Comparison of ENCODE assay signal across 8 cellular contexts in the genomic region with DNA sequence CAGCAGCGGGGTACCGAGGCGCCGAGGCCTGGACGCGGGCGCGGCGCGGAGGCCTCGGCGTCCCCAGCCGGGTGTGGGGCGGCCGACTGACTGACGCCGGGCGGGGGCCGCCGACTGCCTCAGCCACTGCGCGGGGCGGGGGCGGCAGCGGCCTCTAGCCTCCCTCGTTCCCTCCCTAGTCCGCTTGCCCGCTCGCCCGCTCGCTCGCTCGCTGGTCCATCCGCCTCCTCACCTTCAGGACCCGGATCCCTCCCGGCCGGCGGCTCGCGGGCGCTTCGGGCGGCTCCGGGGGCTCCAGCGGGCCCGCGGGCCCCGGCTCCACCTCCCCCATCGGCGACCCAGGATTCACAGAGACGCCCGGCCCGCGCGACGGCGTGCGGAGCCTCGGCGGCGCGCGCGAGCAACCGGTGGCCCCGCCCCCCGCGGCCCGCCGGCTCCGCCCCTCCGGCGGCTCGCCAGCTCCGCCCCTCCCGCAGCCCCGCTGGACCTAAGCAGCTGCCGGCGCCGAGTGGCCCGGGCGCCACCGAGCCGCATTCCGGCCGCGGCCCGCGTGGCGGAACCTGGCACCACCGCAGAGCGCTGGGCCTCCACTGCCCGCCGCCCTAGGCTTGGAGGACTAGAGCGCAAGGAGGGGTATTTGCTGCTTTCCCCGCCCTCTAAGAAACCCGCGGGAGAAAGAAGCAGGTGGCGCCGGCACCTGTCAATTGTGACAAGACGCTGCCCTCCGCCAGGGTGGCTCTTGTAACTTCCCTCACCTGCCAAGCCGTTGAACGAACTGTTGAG. TPM values are rescaled to one million over a fixed set of nuclear protein-coding genes. Genes with fewer than 3 reads are reported as not detected.
DNase-seq lines count a peak whose midpoint lies in the region; ATAC-seq and TF ChIP-seq lines count a peak whose summit lies in the region.

No MANE protein-coding gene starts in this region.

- in situ Hi-C loops in IMR-90 (cut with MboI; ENCODE audit: low sequenced_read_pairs): no loop called here

- H4K5ac ChIP-seq in IMR-90 (ENCODE audit: low read depth, low read length): no peak overlapping the region

- no peak overlapping the region for H4K8ac ChIP-seq in IMR-90 (ENCODE audit: low read depth in 2 of 2, low read length in 2 of 2)

- no peak overlapping the region for H2BK20ac ChIP-seq in IMR-90 (ENCODE audit: low read depth, low read length)

- ATAC-seq in DND-41 (ENCODE audit: insufficient read depth, low read depth) (peak; percentile 78), GM21515 (IDR thresholded peaks at IDR 0.05; ENCODE audit: unreplicated experiment) (peak; percentile 75), IMR-90 (ENCODE audit: low read depth) (peak; percentile 81), omental fat pad (ENCODE audit: low FRiP score) (peak; percentile 91)

- CTCF ChIA-PET in IMR-90 (lab: Yijun Ruan, JAX): interaction anchor here (0.6 kb wide), 1 partner anchor 1126 kb away, joined by 5 read pairs; no protein-coding TSS in a partner anchor

- H2BK15ac ChIP-seq in IMR-90 (ENCODE audit: low read depth, low read length): no peak overlapping the region

- peak overlapping the region; percentile 67 for H3K9ac ChIP-seq in DND-41 (ENCODE audit: low read depth, low read length)
- H3K9ac ChIP-seq in IMR-90 (ENCODE audit: low read depth, low read length): peak overlapping the region; percentile 2; the same call in 1 of the 2 replicates

- H3K4ac ChIP-seq in IMR-90 (ENCODE audit: low read depth, low read length): no peak overlapping the region

- H4K20me1 ChIP-seq in DND-41 (ENCODE audit: insufficient read depth, low read length): peaks cover 9% of the 10 kb centered on the region; the same call in 1 of the 2 replicates
- H4K20me1 ChIP-seq in IMR-90 (ENCODE audit: insufficient read depth, low read length): peaks cover 11% of the 10 kb centered on the region

- DNase-seq in DND-41 (peak; percentile 68), IMR-90 (peak; percentile 49), SJSA1 (ENCODE audit: low read depth in 1 of 2, low spot score in 2 of 2) (peak; percentile 68 to 85), globus pallidus (ENCODE audit: low spot score) (peak; percentile 81), omental fat pad (ENCODE audit: low spot score) (peak; percentile 39), testis (peak; percentile 86)
- DNase-seq in activated naive CD4-positive, alpha-beta T cell treated with Interleukin-2 at 50 U/mL for 16 hours: peak; percentile 79

- H3K27ac ChIP-seq in DND-41 (ENCODE audit: low read length) (no peak overlapping the region), IMR-90 (ENCODE audit: insufficient read depth, low read length) (peak overlapping the region; percentile 63; the same call in 1 of the 2 replicates), SJSA1 (peak overlapping the region; percentile 76), testis (peak overlapping the region; percentile 71 to 92)

- intact Hi-C loops in IMR-90 (cut with micrococcal nuclease) (no loop called here), testis (cut with DNase I; ENCODE audit: low total_unique reads) (no loop called here)

- no peak for TF ChIP-seq RAD21 in IMR-90 (IDR thresholded peaks at IDR 0.05; ENCODE audit: low read length)

- peaks cover 10% of the 10 kb centered on the region for H3K27me3 ChIP-seq in DND-41 (ENCODE audit: insufficient read depth, low read length, poor library complexity)
- H3K27me3 ChIP-seq in IMR-90 (ENCODE audit: control insufficient read depth, insufficient read depth, low read length): no peaks in the 10 kb centered on the region
- no peaks in the 10 kb centered on the region for H3K27me3 ChIP-seq in SJSA1 (replicated peaks)
- no peaks in the 10 kb centered on the region for H3K27me3 ChIP-seq in testis

- no peak overlapping the region for H2AK5ac ChIP-seq in IMR-90 (ENCODE audit: low read depth, low read length)

- H3K79me2 ChIP-seq in DND-41 (ENCODE audit: insufficient read depth, low read length): no peaks in the 10 kb centered on the region

- H3K9me3 ChIP-seq in DND-41 (ENCODE audit: insufficient read depth, low read length, severe bottlenecking): no peaks in the 10 kb centered on the region
- no peaks in the 10 kb centered on the region for H3K9me3 ChIP-seq in IMR-90 (ENCODE audit: control insufficient read depth, insufficient read depth, low read length)
- H3K9me3 ChIP-seq in SJSA1 (replicated peaks): 0 out of 2 replicates have a peak, but pooled peaks cover 2% of the 10 kb centered on the region
- no peaks in the 10 kb centered on the region for H3K9me3 ChIP-seq in testis

- H3K14ac ChIP-seq in IMR-90 (replicated peaks; ENCODE audit: low read depth, low read length): no peak overlapping the region

- no peak overlapping the region for H2BK120ac ChIP-seq in IMR-90 (ENCODE audit: low read depth, low read length)

- dilution Hi-C loops in IMR-90 (cut with HindIII; ENCODE audit: low sequenced_read_pairs, unreplicated experiment): no loop called here

- no peak overlapping the region for H3K23ac ChIP-seq in IMR-90 (ENCODE audit: low read depth, low read length)

- H3K18ac ChIP-seq in IMR-90 (ENCODE audit: low read depth, low read length): no peak overlapping the region

- H2AFZ ChIP-seq in DND-41 (ENCODE audit: low read depth, low read length) (peak overlapping the region; percentile 78), IMR-90 (replicated peaks; ENCODE audit: low read length, poor library complexity) (peak overlapping the region; percentile 97)

- TF ChIP-seq POLR2A in IMR-90 (IDR thresholded peaks at IDR 0.05; ENCODE audit: low read depth, low read length) (peak; percentile 51; the same call in 1 of the 2 replicates), testis (IDR thresholded peaks at IDR 0.05) (no peak)

- H3K4me3 ChIP-seq in DND-41 (ENCODE audit: low read depth in 1 of 2, low read length in 2 of 2) (peak overlapping the region; percentile 48 to 71; a peak in 3 of 4 replicates), IMR-90 (ENCODE audit: insufficient read depth, low read depth, low read length) (peak overlapping the region; percentile 86), SJSA1 (peak overlapping the region; percentile 93), testis (peak overlapping the region; percentile 80 to 86)

- H3K4me2 ChIP-seq in DND-41 (ENCODE audit: insufficient read depth, low read length): peak overlapping the region; percentile 99
- peak overlapping the region; percentile 89 for H3K4me2 ChIP-seq in IMR-90 (ENCODE audit: low read depth, low read length)

- H3K56ac ChIP-seq in IMR-90 (ENCODE audit: extremely low read depth, insufficient read depth, low read length): no peak overlapping the region

- H3K36me3 ChIP-seq in DND-41 (ENCODE audit: insufficient read depth, low read length) (no peaks in the 10 kb centered on the region; the same call in 1 of the 2 replicates), IMR-90 (ENCODE audit: control insufficient read depth, insufficient read depth, low read length) (no peaks in the 10 kb centered on the region), SJSA1 (peaks cover 24% of the 10 kb centered on the region), testis (ENCODE audit: low read depth, missing control alignments) (no peaks in the 10 kb centered on the region)

- H3K9me1 ChIP-seq in IMR-90 (ENCODE audit: insufficient read depth, low read length): no peaks in the 10 kb centered on the region; the same call in 1 of the 2 replicates

- peak overlapping the region; percentile 31 for H2BK5ac ChIP-seq in IMR-90 (ENCODE audit: low read depth, low read length, poor library complexity, severe bottlenecking)

- H3K79me1 ChIP-seq in IMR-90 (ENCODE audit: low read depth in 1 of 2, low read length in 2 of 2): peaks cover 5 to 28% of the 10 kb centered on the region in 2 experiments; a peak in 3 of 4 replicates

- TF ChIP-seq CTCF in DND-41 (IDR thresholded peaks at IDR 0.05; ENCODE audit: borderline replicate concordance, extremely low read depth, low read length, poor library complexity, severe bottlenecking): peak; percentile 5
- no peak for TF ChIP-seq CTCF in IMR-90 (conservative IDR thresholded peaks at IDR 0.05; ENCODE audit: low read depth, low read length)
- no peak for TF ChIP-seq CTCF in omental fat pad (IDR thresholded peaks at IDR 0.05)
- no peak for TF ChIP-seq CTCF in testis (IDR thresholded peaks at IDR 0.05)

- POLR2A ChIA-PET in IMR-90 (lab: Charles Lee; ENCODE audit: unreplicated experiment): no interaction called here

- WGBS in IMR-90 (ENCODE audit: extremely low coverage in 2 of 2, insufficient read length in 1 of 2), 2 experiments: 0% methylated on average over 36 of the region's 104 CpGs; no CpG with 5 or more reads in 1 of the 2 experiments
- WGBS in testis, 2 donors: 0 to 1% methylated on average over 9 to 34 of the region's 104 CpGs

- peak overlapping the region; percentile 92 for H2AK9ac ChIP-seq in IMR-90 (replicated peaks; ENCODE audit: low read depth, low read length, poor library complexity)

- no TSS peak for BruUV-seq in IMR-90 (replicated peaks; lab: Mats Ljungman, UMichigan)

- peaks cover 19% of the 10 kb centered on the region for H3K4me1 ChIP-seq in DND-41 (ENCODE audit: insufficient read depth, low read length)
- peaks cover 5% of the 10 kb centered on the region for H3K4me1 ChIP-seq in IMR-90 (ENCODE audit: control insufficient read depth, insufficient read depth, low read length)
- H3K4me1 ChIP-seq in SJSA1 (replicated peaks): peaks cover 14% of the 10 kb centered on the region
- peaks cover 40% of the 10 kb centered on the region for H3K4me1 ChIP-seq in testis

- H4K91ac ChIP-seq in IMR-90 (ENCODE audit: insufficient read depth, low read depth, low read length): no peak overlapping the region

TF ChIP-seq in IMR-90, 13 proteins besides CTCF, POLR2A, EP300 and RAD21 (continues in another document):
- TF ChIP-seq FOS (IDR thresholded peaks at IDR 0.05; ENCODE audit: low read depth, low read length) (no peak), MAZ (IDR thresholded peaks at IDR 0.05; ENCODE audit: borderline replicate concordance, low read depth, low read length) (peak; percentile 3; the same call in 1 of the 2 replicates), RFX5 (IDR thresholded peaks at IDR 0.05; ENCODE audit: low read depth, low read length) (no peak), RCOR1 (IDR thresholded peaks at IDR 0.05; ENCODE audit: insufficient replicate concordance, low read length) (peak; percentile 84), MAFK (IDR thresholded peaks at IDR 0.05; ENCODE audit: low read depth, low read length) (no peak), MXI1 (IDR thresholded peaks at IDR 0.05; ENCODE audit: borderline replicate concordance, low read depth, low read length) (0 out of 2 replicates have a peak, but pooled peaks have one; percentile 7)

RNA-seq across cellular contexts. Expression of gene PHLPP2, which starts 0.8 kb away (rescaled TPM):
- total RNA-seq in IMR-90 (2012; rRNA removed): 9.2 and 10.2 TPM in 2 replicates
- polyA plus RNA-seq in IMR-90 (2012; rRNA removed): 5.8 and 6.8 TPM in 2 replicates
- polyA plus RNA-seq in IMR-90 (2012; cell fraction: cytosol; rRNA removed): 2.2 and 2.6 TPM in 2 replicates
- 9.2 and 17.4 TPM in 2 replicates for polyA plus RNA-seq in IMR-90 (2012; cell fraction: nucleus; rRNA removed; ENCODE audit: low replicate concordance)
- 9.1 and 9.9 TPM in 2 replicates for total RNA-seq in SJSA1 (2014; rRNA removed; shearing (Covaris generic))
- 10 to 100 TPM in 3 of 4 donors, 1 to 10 TPM in 1; 7.4 to 21.5 (median 17.4) TPM for total RNA-seq in omental fat pad
- total RNA-seq in testis: 10 to 100 TPM; 43.3 to 46.3 TPM
- polyA plus RNA-seq in testis (ENCODE audit: insufficient read depth, low read depth, low replicate concordance): 27.2 TPM
